In genomic region chr17:17570207-17570797, GRCh38 we compare ENCODE assay signal across 8 cellular contexts. TPM values are rescaled to one million over a fixed set of nuclear protein-coding genes. Genes with fewer than 3 reads are reported as not detected.
A peak's percentile ranks its signal among the peaks of the same experiment; 100 is the strongest.
DNase-seq lines count a peak whose midpoint lies in the region; ATAC-seq and TF ChIP-seq lines count a peak whose summit lies in the region.

No MANE protein-coding gene starts in this region.

- peaks cover 11% of the 10 kb centered on the region for H3K36me3 Mint-ChIP-seq in CD4-positive, alpha-beta T cell (ENCODE audit: low read depth)

- no peak overlapping the region for H3K4me3 Mint-ChIP-seq in CD4-positive, alpha-beta T cell

- no peaks in the 10 kb centered on the region for H3K27me3 ChIP-seq in CD4-positive, alpha-beta T cell (ENCODE audit: control insufficient read depth, insufficient read depth, low read length)

- TF ChIP-seq CTCF in coronary artery (IDR thresholded peaks at IDR 0.05): peak; percentile 55
- TF ChIP-seq CTCF in CD4-positive, alpha-beta T cell (IDR thresholded peaks at IDR 0.05): no peak

- H3K4me3 ChIP-seq in coronary artery: no peak overlapping the region

- intact Hi-C loops in CD4-positive, alpha-beta T cell (cut with DNase I, micrococcal nuclease): no loop called here

- peak; percentile 46 for DNase-seq in GM03348 (ENCODE audit: low spot score)
- DNase-seq in NCI-H2171 treated with DMSO at 0.1 percent for 48 hours (lab: John Stamatoyannopoulos, UW): peak; percentile 87
- no peak for DNase-seq in coronary artery (ENCODE audit: low spot score)
- DNase-seq in myocyte (ENCODE audit: low read depth): peak; percentile 63
- DNase-seq in CD4-positive, alpha-beta T cell: no peak
- no peak for DNase-seq in T-helper 2 cell
- DNase-seq in ureter (ENCODE audit: low spot score): no peak

- H3K27ac Mint-ChIP-seq in CD4-positive, alpha-beta T cell: no peak overlapping the region

- no peak overlapping the region for H3K27ac ChIP-seq in coronary artery
- no peak overlapping the region for H3K27ac ChIP-seq in CD4-positive, alpha-beta T cell (ENCODE audit: low read depth, low read length)

- H3K9me3 ChIP-seq in CD4-positive, alpha-beta T cell (ENCODE audit: control insufficient read depth, low read length): no peaks in the 10 kb centered on the region

- H3K4me1 Mint-ChIP-seq in CD4-positive, alpha-beta T cell (ENCODE audit: low read depth): no peaks in the 10 kb centered on the region

- H3K9me3 Mint-ChIP-seq in CD4-positive, alpha-beta T cell: no peaks in the 10 kb centered on the region

- CTCF ChIA-PET in CD4-positive, alpha-beta T cell (lab: Charles Lee): no interaction called here

- POLR2A ChIA-PET in CD4-positive, alpha-beta T cell (lab: Charles Lee): no interaction called here

- H3K27me3 Mint-ChIP-seq in CD4-positive, alpha-beta T cell: no peaks in the 10 kb centered on the region

- ATAC-seq in HG03571 (IDR thresholded peaks at IDR 0.05; ENCODE audit: unreplicated experiment): no peak
- ATAC-seq in CD4-positive, alpha-beta T cell (ENCODE audit: poor library complexity): no peak

RNA-seq across cellular contexts. Expression of gene PEMT, which starts 21.2 kb away (rescaled TPM):
- total RNA-seq in myocyte (36.6 and 40.3 TPM in 2 replicates), ureter (53.6 TPM)
- 32.7 TPM for polyA plus RNA-seq in myocyte (2012)
- 10 to 100 TPM; 11.4 to 12.0 TPM for total RNA-seq in CD4-positive, alpha-beta T cell

Comparison
In these comparisons a context has a peak if more than half of its experiments do, and no peak if none do; other contexts are left out.
1. DNase-seq: peak in GM03348 (single experiment), NCI-H2171 treated with DMSO at 0.1 percent for 48 hours (single experiment) and myocyte (single experiment); none in coronary artery (single experiment), CD4-positive, alpha-beta T cell (0 of 10), T-helper 2 cell (0 of 5) and ureter (single experiment).